33 cellular contexts compared by ENCODE assay signal in the genomic region with DNA sequence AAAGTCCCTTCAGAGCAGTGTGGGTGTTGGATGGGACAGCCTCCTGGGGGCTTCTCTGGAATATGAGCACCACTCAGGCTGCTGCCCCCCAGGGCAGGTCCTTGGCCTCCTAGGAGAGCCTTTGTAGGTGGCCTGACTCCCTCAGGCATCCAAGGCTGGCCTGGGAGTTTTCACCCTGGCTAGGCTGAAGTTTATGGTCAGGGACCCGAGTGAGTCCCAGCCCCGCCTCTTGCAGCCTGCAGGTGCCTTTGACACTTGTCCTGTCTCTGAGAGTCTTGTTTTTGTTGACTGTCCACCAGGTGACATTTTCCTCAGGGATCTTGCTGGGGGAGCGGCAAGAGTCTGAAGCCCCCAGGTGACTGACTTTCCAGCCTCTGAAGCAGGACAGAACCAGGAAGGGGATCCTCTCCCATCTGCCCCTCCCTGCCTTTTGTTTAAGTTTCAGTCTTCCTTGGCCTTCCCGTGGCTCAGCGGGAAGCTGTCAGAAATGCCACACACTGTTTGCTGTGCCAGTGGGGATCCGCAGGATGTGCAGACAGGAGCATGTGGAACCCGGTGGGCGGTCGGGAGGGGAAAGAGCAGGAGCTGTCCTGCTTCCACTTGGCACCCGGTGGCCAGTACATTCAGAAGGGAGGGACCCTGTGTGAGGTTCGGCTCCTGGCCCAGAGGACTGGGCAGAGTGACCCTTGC. TPM values are rescaled to one million over a fixed set of nuclear protein-coding genes. Genes with fewer than 3 reads are reported as not detected.
A peak's percentile ranks its signal among the peaks of the same experiment; 100 is the strongest.
DNase-seq lines count a peak whose midpoint lies in the region; TF ChIP-seq lines count a peak whose summit lies in the region.
"Had no signal": no experiment of that assay in that cellular context is flagged by ENCODE, and none has a peak within 500 bp of the region (broad histone marks: within the 10 kb centered on the region; RNA-seq: fewer than 3 reads in every experiment).

No MANE protein-coding gene starts in this region.

- no peak for TF ChIP-seq CTCF in esophagus muscularis mucosa (IDR thresholded peaks at IDR 0.05)
- no peak for TF ChIP-seq CTCF in osteocyte (IDR thresholded peaks at IDR 0.05)
- no peak for TF ChIP-seq CTCF in vagina (IDR thresholded peaks at IDR 0.05)
- TF ChIP-seq CTCF in coronary artery (IDR thresholded peaks at IDR 0.05): no peak

- no peaks in the 10 kb centered on the region for H3K4me1 ChIP-seq in esophagus muscularis mucosa
- H3K4me1 ChIP-seq in vagina: no peaks in the 10 kb centered on the region
- H3K4me1 ChIP-seq: body of pancreas, parathyroid adenoma, suprapubic skin had no signal

- TF ChIP-seq POLR2A in esophagus muscularis mucosa (IDR thresholded peaks at IDR 0.05; ENCODE audit: low read depth) (no peak), vagina (IDR thresholded peaks at IDR 0.05) (no peak)

- no peak for TF ChIP-seq EP300 in esophagus muscularis mucosa (IDR thresholded peaks at IDR 0.05)

- H3K27ac Mint-ChIP-seq in osteocyte (ENCODE audit: unreplicated experiment): no peak overlapping the region
- H3K27ac Mint-ChIP-seq: activated CD4-positive, alpha-beta memory T cell treated with anti-CD3 and anti-CD28 coated beads, Interleukin-2, amount 10 ng/mL, durations not matched to agents 7 days and 5 days; immature natural killer cell; nephron progenitor cell had no signal

- WGBS in esophagus muscularis mucosa: 67% methylated on average over 10 of the region's 11 CpGs

- no peak overlapping the region for H3K4me3 Mint-ChIP-seq in osteocyte (ENCODE audit: unreplicated experiment)
- H3K4me3 Mint-ChIP-seq: activated CD4-positive, alpha-beta memory T cell treated with anti-CD3 and anti-CD28 coated beads, Interleukin-2, amount 10 ng/mL, durations not matched to agents 7 days and 5 days; CD14-positive monocyte; immature natural killer cell; nephron progenitor cell had no signal

- peaks cover 0 to 20% (median 0%) of the 10 kb centered on the region in 4 donors for H3K27me3 ChIP-seq in esophagus muscularis mucosa
- no peaks in the 10 kb centered on the region for H3K27me3 ChIP-seq in vagina
- H3K27me3 ChIP-seq: body of pancreas, hepatocyte, suprapubic skin had no signal

- no peaks in the 10 kb centered on the region for H3K9me3 Mint-ChIP-seq in osteocyte (ENCODE audit: unreplicated experiment)
- H3K9me3 Mint-ChIP-seq: activated CD4-positive, alpha-beta memory T cell treated with anti-CD3 and anti-CD28 coated beads, Interleukin-2, amount 10 ng/mL, durations not matched to agents 7 days and 5 days; immature natural killer cell; nephron progenitor cell had no signal

- no peaks in the 10 kb centered on the region for H3K4me1 Mint-ChIP-seq in osteocyte (ENCODE audit: unreplicated experiment)
- H3K4me1 Mint-ChIP-seq: activated CD4-positive, alpha-beta memory T cell treated with anti-CD3 and anti-CD28 coated beads, Interleukin-2, amount 10 ng/mL, durations not matched to agents 7 days and 5 days; immature natural killer cell; nephron progenitor cell had no signal

- H3K36me3 Mint-ChIP-seq in osteocyte (ENCODE audit: unreplicated experiment): no peaks in the 10 kb centered on the region
- H3K36me3 Mint-ChIP-seq: immature natural killer cell had no signal

- DNase-seq in NCI-H510A treated with DMSO at 0.1 percent for 48 hours (lab: John Stamatoyannopoulos, UW): peak; percentile 20
- DNase-seq in NCI-H510A (lab: John Stamatoyannopoulos, UW): no peak
- peak; percentile 79 for DNase-seq in NCI-H146 treated with DMSO at 0.1 percent for 48 hours (lab: John Stamatoyannopoulos, UW; ENCODE audit: unreplicated experiment)
- DNase-seq in esophagus muscularis mucosa (ENCODE audit: extremely low spot score): peak; percentile 68
- peak; percentile 77 for DNase-seq in osteocyte (ENCODE audit: extremely low spot score, unreplicated experiment)
- no peak for DNase-seq in vagina (ENCODE audit: extremely low spot score in 2 of 2)
- no peak for DNase-seq in coronary artery (ENCODE audit: low spot score)
- no peak for DNase-seq in NCI-H526 treated with DMSO at 0.1 percent for 48 hours (lab: John Stamatoyannopoulos, UW)
- DNase-seq: 8988T; activated CD4-positive, alpha-beta memory T cell treated with anti-CD3 and anti-CD28 coated beads, Interleukin-2, amount 10 ng/mL, durations not matched to agents 7 days and 5 days; activated naive CD4-positive, alpha-beta T cell treated with anti-CD3 and anti-CD28 coated beads, Interleukin-2, amount 50 U/mL, for 16 hours; body of pancreas; Calu3; DMS79 treated with DMSO at 0.1 percent for 48 hours; GM23248; immature natural killer cell; KBM-7; left colon; mammary epithelial cell; MM.1S; NCI-H1436 treated with DMSO at 0.1 percent for 48 hours; nephron progenitor cell; Right ventricle myocardium superior; small intestine; stimulated activated naive CD4-positive, alpha-beta T cell treated with Interleukin-2 at 50 U/mL for 16 hours; T-helper 2 cell had no signal

- H3K9me3 ChIP-seq in esophagus muscularis mucosa (peaks cover 0 to 6% (median 0%) of the 10 kb centered on the region in 4 donors), vagina (no peaks in the 10 kb centered on the region)
- H3K9me3 ChIP-seq: body of pancreas, suprapubic skin had no signal

- H3K36me3 ChIP-seq in esophagus muscularis mucosa (no peaks in the 10 kb centered on the region), vagina (no peaks in the 10 kb centered on the region)
- H3K36me3 ChIP-seq: suprapubic skin had no signal

- intact Hi-C loops in esophagus muscularis mucosa (cut with DNase I) (no loop called here), vagina (cut with DNase I) (no loop called here)

- H3K4me3 ChIP-seq in esophagus muscularis mucosa (no peak overlapping the region), vagina (no peak overlapping the region), coronary artery (no peak overlapping the region)
- H3K4me3 ChIP-seq: body of pancreas, GM23248, hepatocyte, suprapubic skin had no signal

- H3K27me3 Mint-ChIP-seq in osteocyte (ENCODE audit: unreplicated experiment): no peaks in the 10 kb centered on the region
- H3K27me3 Mint-ChIP-seq: activated CD4-positive, alpha-beta memory T cell treated with anti-CD3 and anti-CD28 coated beads, Interleukin-2, amount 10 ng/mL, durations not matched to agents 7 days and 5 days had no signal

- H3K27ac ChIP-seq in esophagus muscularis mucosa (replicated peaks in 1 of 4) (no peak overlapping the region), vagina (no peak overlapping the region), coronary artery (no peak overlapping the region)
- H3K27ac ChIP-seq: body of pancreas, GM23248, hepatocyte, parathyroid adenoma, suprapubic skin had no signal

RNA-seq across cellular contexts. Expression of a gene that starts 59.5 kb away (rescaled TPM):
- total RNA-seq in esophagus muscularis mucosa: not detected
- not detected in 2 replicates for total RNA-seq in osteocyte
- total RNA-seq in vagina: not detected
- total RNA-seq: activated CD4-positive, alpha-beta memory T cell treated with anti-CD3 and anti-CD28 coated beads, Interleukin-2, amount 10 ng/mL, durations not matched to agents 7 days and 5 days; body of pancreas; Calu3; chondrocyte; GM23248; hepatocyte; left colon; mammary epithelial cell; NCI-H460; Right ventricle myocardium superior; suprapubic skin; ureter had no signal

Comparison
In these comparisons a context has a peak if more than half of its experiments do, and no peak if none do; other contexts are left out.
1. DNase-seq: peak in NCI-H510A treated with DMSO at 0.1 percent for 48 hours (single experiment), NCI-H146 treated with DMSO at 0.1 percent for 48 hours (single experiment), esophagus muscularis mucosa (single experiment) and osteocyte (single experiment); none in NCI-H510A (single experiment), vagina (0 of 2), coronary artery (single experiment) and NCI-H526 treated with DMSO at 0.1 percent for 48 hours (single experiment).